21 cellular contexts compared by ENCODE assay signal in genomic region chr14:71834308-71835204, GRCh38.
DNase-seq lines count a peak whose midpoint lies in the region; ATAC-seq, FAIRE-seq and TF ChIP-seq lines count a peak whose summit lies in the region.
"Had no signal": no experiment of that assay in that cellular context is flagged by ENCODE, and none has a peak within 500 bp of the region (broad histone marks: within the 10 kb centered on the region; RNA-seq: fewer than 3 reads in every experiment).

No MANE protein-coding gene starts in this region.

- TF ChIP-seq POLR2A in breast epithelium (IDR thresholded peaks at IDR 0.05), result no peak
- no peak for TF ChIP-seq POLR2A in IMR-90 (IDR thresholded peaks at IDR 0.05; ENCODE audit: low read depth, low read length)
- no peak for TF ChIP-seq POLR2A in endothelial cell of umbilical vein (IDR thresholded peaks at IDR 0.05; ENCODE audit: low read depth, low read length)

- no peak overlapping the region for H2BK5ac ChIP-seq in IMR-90 (ENCODE audit: low read depth, low read length, poor library complexity, severe bottlenecking)

- H3K23ac ChIP-seq in IMR-90 (ENCODE audit: low read depth, low read length), result no peak overlapping the region

- no peaks in the 10 kb centered on the region for H3K9me3 Mint-ChIP-seq in MCF 10A (ENCODE audit: unreplicated experiment)
- H3K9me3 Mint-ChIP-seq in WTC11, result peaks cover 25% of the 10 kb centered on the region
- H3K9me3 Mint-ChIP-seq in immature natural killer cell, result peaks cover 0 to 18% (median 7%) of the 10 kb centered on the region in 6 donors

- no CpG with 5 or more reads among the region's 4 CpGs for WGBS in IMR-90 (ENCODE audit: extremely low coverage in 2 of 2, insufficient read length in 1 of 2), 2 experiments

- no peak overlapping the region for H3K9ac ChIP-seq in IMR-90 (ENCODE audit: low read depth, low read length)
- H3K9ac ChIP-seq in endothelial cell of umbilical vein (replicated peaks; ENCODE audit: extremely low read depth, insufficient read depth, low read length), result no peak overlapping the region
- H3K9ac ChIP-seq: BLaER1, GM23248 had no signal

- intact Hi-C loops in MCF 10A (cut with micrococcal nuclease) (no loop called here), breast epithelium (cut with DNase I; ENCODE audit: low total_unique reads) (no loop called here), IMR-90 (cut with micrococcal nuclease) (no loop called here), endothelial cell of umbilical vein (cut with micrococcal nuclease) (no loop called here)

- H3K27me3 ChIP-seq in breast epithelium (no peaks in the 10 kb centered on the region), IMR-90 (ENCODE audit: control insufficient read depth, insufficient read depth, low read length) (no peaks in the 10 kb centered on the region; the same call in none of the 2 replicates), endothelial cell of umbilical vein (ENCODE audit: control insufficient read depth in 2 of 2, insufficient read depth in 2 of 2, low read length in 2 of 2) (no peaks in the 10 kb centered on the region)
- H3K27me3 ChIP-seq: BLaER1 had no signal

- no peak overlapping the region for H2BK20ac ChIP-seq in IMR-90 (ENCODE audit: low read depth, low read length)

- no peak overlapping the region for H2BK15ac ChIP-seq in IMR-90 (ENCODE audit: low read depth, low read length)

- POLR2A ChIA-PET in MCF 10A (lab: Yijun Ruan, JAX), result interaction anchor here (0.7 to 0.8 kb wide), 2 partner anchors 145 to 1378 kb away, joined by 3 to 4 read pairs; no protein-coding TSS in a partner anchor
- POLR2A ChIA-PET in IMR-90 (lab: Charles Lee; ENCODE audit: unreplicated experiment), result interaction anchor here (0.7 kb wide), 1 partner anchor 27 kb away, joined by 3 read pairs; no protein-coding TSS in a partner anchor
- POLR2A ChIA-PET in WTC11 (lab: Charles Lee), result no interaction called here
- POLR2A ChIA-PET in endothelial cell of umbilical vein (lab: Charles Lee), result no interaction called here

- H3K4me1 ChIP-seq in breast epithelium (no peaks in the 10 kb centered on the region), IMR-90 (ENCODE audit: control insufficient read depth, insufficient read depth, low read length) (no peaks in the 10 kb centered on the region), endothelial cell of umbilical vein (ENCODE audit: control insufficient read depth, extremely low read depth, insufficient read depth, low read length) (no peaks in the 10 kb centered on the region)
- H3K4me1 ChIP-seq: BLaER1, Caco-2 had no signal

- H2BK120ac ChIP-seq in IMR-90 (ENCODE audit: low read depth, low read length), result no peak overlapping the region

- in situ Hi-C loops in IMR-90 (cut with MboI; ENCODE audit: low sequenced_read_pairs), result no loop called here

- H3K14ac ChIP-seq in IMR-90 (replicated peaks; ENCODE audit: low read depth, low read length), result no peak overlapping the region

- H3K27me3 Mint-ChIP-seq in MCF 10A (ENCODE audit: insufficient read depth, unreplicated experiment), result no peaks in the 10 kb centered on the region
- H3K27me3 Mint-ChIP-seq in WTC11 (ENCODE audit: low read depth), result no peaks in the 10 kb centered on the region
- H3K27me3 Mint-ChIP-seq in immature natural killer cell (ENCODE audit: low read depth in 3 of 3), result peaks cover 6 to 8% (median 7%) of the 10 kb centered on the region in 3 donors
- H3K27me3 Mint-ChIP-seq: IgD-negative memory B cell had no signal

- H2AK9ac ChIP-seq in IMR-90 (replicated peaks; ENCODE audit: low read depth, low read length, poor library complexity), result no peak overlapping the region

- peak; percentile 59 for FAIRE-seq in endothelial cell of umbilical vein (lab: Jason Lieb, UNC)
- FAIRE-seq: GM19239 had no signal

- H3K9me3 ChIP-seq in breast epithelium, result no peaks in the 10 kb centered on the region
- peaks cover 5% of the 10 kb centered on the region; the same call in 1 of the 2 replicates for H3K9me3 ChIP-seq in IMR-90 (ENCODE audit: control insufficient read depth, insufficient read depth, low read length)
- H3K9me3 ChIP-seq in endothelial cell of umbilical vein (replicated peaks; ENCODE audit: control insufficient read depth, insufficient read depth, low read length), result no peaks in the 10 kb centered on the region

- no peak overlapping the region for H3K56ac ChIP-seq in IMR-90 (ENCODE audit: extremely low read depth, insufficient read depth, low read length)

- peak; percentile 22 for DNase-seq in MCF 10A (ENCODE audit: unreplicated experiment)
- DNase-seq in breast epithelium (ENCODE audit: low spot score in 2 of 2), result no peak
- DNase-seq in IMR-90, result no peak
- DNase-seq in WTC11 (ENCODE audit: low spot score), result no peak
- no peak for DNase-seq in endothelial cell of umbilical vein (ENCODE audit: low read depth, low spot score)
- no peak for DNase-seq in immature natural killer cell
- DNase-seq: AML-193; Caco-2; CD8-positive, alpha-beta memory T cell; DND-41; GDM1; GM23248; HCEC 1CT; HFFc6 had no signal

- H3K4me1 Mint-ChIP-seq in MCF 10A (ENCODE audit: insufficient read depth, unreplicated experiment), result peaks cover 5% of the 10 kb centered on the region
- H3K4me1 Mint-ChIP-seq in WTC11, result peaks cover 21% of the 10 kb centered on the region
- H3K4me1 Mint-ChIP-seq in immature natural killer cell, result no peaks in the 10 kb centered on the region
- H3K4me1 Mint-ChIP-seq: CD8-positive, alpha-beta memory T cell; IgD-negative memory B cell had no signal

- TF ChIP-seq CTCF in MCF 10A (IDR thresholded peaks at IDR 0.05; ENCODE audit: unreplicated experiment) (no peak), breast epithelium (IDR thresholded peaks at IDR 0.05) (no peak), IMR-90 (conservative IDR thresholded peaks at IDR 0.05; ENCODE audit: low read depth, low read length) (no peak), WTC11 (IDR thresholded peaks at IDR 0.05) (no peak), endothelial cell of umbilical vein (IDR thresholded peaks at IDR 0.05; ENCODE audit: extremely low read depth in 1 of 2, insufficient read depth in 1 of 2, low read depth in 1 of 2, low read length in 2 of 2) (no peak)

- H3K4ac ChIP-seq in IMR-90 (ENCODE audit: low read depth, low read length), result no peak overlapping the region

- H3K27ac Mint-ChIP-seq in MCF 10A (ENCODE audit: low read depth, unreplicated experiment) (no peak overlapping the region), WTC11 (peak overlapping the region; percentile 81; the same call in 1 of the 2 replicates), immature natural killer cell (no peak overlapping the region)
- H3K27ac Mint-ChIP-seq: CD8-positive, alpha-beta memory T cell; HFFc6; IgD-negative memory B cell had no signal

- dilution Hi-C loops in IMR-90 (cut with HindIII; ENCODE audit: low sequenced_read_pairs, unreplicated experiment) (no loop called here), endothelial cell of umbilical vein (cut with MboI; ENCODE audit: extremely low pct_ligation_motif_present, low sequenced_read_pairs) (no loop called here)

- H3K4me2 ChIP-seq in IMR-90 (ENCODE audit: low read depth, low read length), result no peak overlapping the region
- no peak overlapping the region for H3K4me2 ChIP-seq in endothelial cell of umbilical vein (ENCODE audit: insufficient read depth, low read length)
- H3K4me2 ChIP-seq: BLaER1 had no signal

- ATAC-seq in IMR-90 (ENCODE audit: low read depth) (no peak), WTC11 (peak; percentile 41), GM21786 (IDR thresholded peaks at IDR 0.05; ENCODE audit: unreplicated experiment) (no peak), GM21619 (IDR thresholded peaks at IDR 0.05; ENCODE audit: unreplicated experiment) (no peak)

- H3K36me3 ChIP-seq in breast epithelium, result no peaks in the 10 kb centered on the region
- H3K36me3 ChIP-seq in IMR-90 (ENCODE audit: control insufficient read depth, insufficient read depth, low read length), result no peaks in the 10 kb centered on the region
- H3K36me3 ChIP-seq in endothelial cell of umbilical vein (ENCODE audit: control insufficient read depth in 2 of 2, extremely low read depth in 1 of 2, insufficient read depth in 2 of 2, low read length in 2 of 2), result no peaks in the 10 kb centered on the region
- H3K36me3 ChIP-seq: BLaER1 had no signal

- CTCF ChIA-PET in MCF 10A (lab: Yijun Ruan, JAX), result interaction anchor here (0.6 to 1.4 kb wide), 4 partner anchors 21 to 695 kb away, joined by 3 to 7 read pairs (median 4); no protein-coding TSS in a partner anchor
- CTCF ChIA-PET in IMR-90 (lab: Yijun Ruan, JAX), result interaction anchor here (0.6 kb wide), 2 partner anchors 26 to 586 kb away, joined by 3 read pairs; no protein-coding TSS in a partner anchor
- CTCF ChIA-PET in WTC11 (lab: Charles Lee), result interaction anchor here (2.9 kb wide), 1 partner anchor 21 kb away, joined by 17 read pairs; no protein-coding TSS in a partner anchor
- CTCF ChIA-PET in endothelial cell of umbilical vein (lab: Charles Lee), result interaction anchor here (0.6 to 3.1 kb wide), 5 partner anchors 21 to 786 kb away, joined by 3 to 19 read pairs (median 4); no protein-coding TSS in a partner anchor

- no peak overlapping the region for H3K18ac ChIP-seq in IMR-90 (ENCODE audit: low read depth, low read length)

- H2AK5ac ChIP-seq in IMR-90 (ENCODE audit: low read depth, low read length), result no peak overlapping the region

- BruUV-seq in MCF 10A (replicated peaks; lab: Mats Ljungman, UMichigan) (no TSS peak), IMR-90 (replicated peaks; lab: Mats Ljungman, UMichigan) (no TSS peak), endothelial cell of umbilical vein (replicated peaks; lab: Mats Ljungman, UMichigan) (no TSS peak)

- no peak overlapping the region for H3K4me3 Mint-ChIP-seq in MCF 10A (ENCODE audit: unreplicated experiment)
- H3K4me3 Mint-ChIP-seq in WTC11, result no peak overlapping the region
- no peak overlapping the region for H3K4me3 Mint-ChIP-seq in immature natural killer cell
- H3K4me3 Mint-ChIP-seq: CD8-positive, alpha-beta memory T cell; HFFc6; IgD-negative memory B cell had no signal

- no peak overlapping the region for H4K8ac ChIP-seq in IMR-90 (ENCODE audit: low read depth in 2 of 2, low read length in 2 of 2)

- H4K20me1 ChIP-seq in IMR-90 (ENCODE audit: insufficient read depth, low read length), result no peaks in the 10 kb centered on the region
- H4K20me1 ChIP-seq in endothelial cell of umbilical vein (replicated peaks; ENCODE audit: control insufficient read depth, extremely low read depth, insufficient read depth, low read length), result no peaks in the 10 kb centered on the region
- H4K20me1 ChIP-seq: BLaER1 had no signal

- TF ChIP-seq RAD21 in IMR-90 (IDR thresholded peaks at IDR 0.05; ENCODE audit: low read length), result no peak

- H2AFZ ChIP-seq in IMR-90 (replicated peaks; ENCODE audit: low read length, poor library complexity) (no peak overlapping the region), endothelial cell of umbilical vein (ENCODE audit: low read depth, low read length) (no peak overlapping the region)
- H2AFZ ChIP-seq: GM23248 had no signal

- H3K36me3 Mint-ChIP-seq in MCF 10A (ENCODE audit: insufficient read depth, unreplicated experiment) (no peaks in the 10 kb centered on the region), WTC11 (peaks cover 19% of the 10 kb centered on the region), immature natural killer cell (peaks cover 0 to 9% (median 0%) of the 10 kb centered on the region in 3 donors)
- H3K36me3 Mint-ChIP-seq: CD8-positive, alpha-beta memory T cell; IgD-negative memory B cell had no signal

- no peaks in the 10 kb centered on the region for H3K79me2 ChIP-seq in endothelial cell of umbilical vein (ENCODE audit: control insufficient read depth, insufficient read depth, low read length)

- H3K4me3 ChIP-seq in breast epithelium (no peak overlapping the region), IMR-90 (ENCODE audit: insufficient read depth, low read depth, low read length) (no peak overlapping the region), endothelial cell of umbilical vein (replicated peaks in 1 of 3; ENCODE audit: insufficient read depth in 1 of 3, low read depth in 1 of 3, low read length in 3 of 3) (no peak overlapping the region)
- H3K4me3 ChIP-seq: BLaER1, GM23248 had no signal

- H3K9me1 ChIP-seq in IMR-90 (ENCODE audit: insufficient read depth, low read length) (no peaks in the 10 kb centered on the region), endothelial cell of umbilical vein (replicated peaks; ENCODE audit: control insufficient read depth, extremely low read depth, insufficient read depth, low read length) (no peaks in the 10 kb centered on the region)

- no peaks in the 10 kb centered on the region for H3K79me1 ChIP-seq in IMR-90 (ENCODE audit: low read depth in 1 of 2, low read length in 2 of 2)

- no peak overlapping the region for H4K91ac ChIP-seq in IMR-90 (ENCODE audit: insufficient read depth, low read depth, low read length)

- H4K5ac ChIP-seq in IMR-90 (ENCODE audit: low read depth, low read length), result no peak overlapping the region

- H3K27ac ChIP-seq in breast epithelium (no peak overlapping the region), IMR-90 (ENCODE audit: insufficient read depth, low read length) (no peak overlapping the region), endothelial cell of umbilical vein (ENCODE audit: insufficient read depth, low read depth, low read length) (no peak overlapping the region)
- H3K27ac ChIP-seq: 22Rv1, BLaER1, GM23248, HL-60 had no signal

Comparison
In these comparisons a context has a peak if more than half of its experiments do, and no peak if none do; other contexts are left out.
1. POLR2A ChIA-PET loops: an anchor here in MCF 10A (0.7 to 0.8 kb wide) and IMR-90 (0.7 kb wide); none called in WTC11 and endothelial cell of umbilical vein.